1 cellular context compared by ENCODE assay signal in genomic region chr14:21103710-21104447, GRCh38.
TF ChIP-seq lines count a peak whose summit lies in the region.

No MANE protein-coding gene starts in this region.

TF ChIP-seq in SK-N-SH, 30 proteins besides CTCF, POLR2A, EP300 and RAD21 (continued from another document):
- peak; percentile 79 for TF ChIP-seq PBX3 (IDR thresholded peaks at IDR 0.05)
- peak; percentile 80 for TF ChIP-seq POLR2AphosphoS5 (IDR thresholded peaks at IDR 0.05; ENCODE audit: low read depth, low read length)
- TF ChIP-seq ZBTB33 (IDR thresholded peaks at IDR 0.05; ENCODE audit: borderline replicate concordance, low read depth), result peak; percentile 97
- peak; percentile 12; the same call in 1 of the 2 replicates for TF ChIP-seq MXI1 (IDR thresholded peaks at IDR 0.05; ENCODE audit: low read depth, low read length)
TF ChIP-seq in SK-N-SH: peak in this region for 10.
